ENCODE assay signal across 10 cellular contexts in genomic region chr19:1361601-1362384, GRCh38. TPM values are rescaled to one million over a fixed set of nuclear protein-coding genes. Genes with fewer than 3 reads are reported as not detected.
DNase-seq lines count a peak whose midpoint lies in the region; ATAC-seq and TF ChIP-seq lines count a peak whose summit lies in the region.
"Had no signal": no experiment of that assay in that cellular context is flagged by ENCODE, and none has a peak within 500 bp of the region (broad histone marks: within the 10 kb centered on the region; RNA-seq: fewer than 3 reads in every experiment).

No MANE protein-coding gene starts in this region.

- no peaks in the 10 kb centered on the region for H3K27me3 ChIP-seq in breast epithelium

- TF ChIP-seq POLR2A in breast epithelium (IDR thresholded peaks at IDR 0.05) = no peak

- H3K9me3 ChIP-seq in breast epithelium = no peaks in the 10 kb centered on the region

- H3K27me3 Mint-ChIP-seq in stimulated activated naive CD8-positive, alpha-beta T cell treated with anti-CD3 and anti-CD28 coated beads, Interleukin-15, Interleukin-2, amounts not matched to agents 100 ng/mL and 50 ng/mL, for 24 hours = no peaks in the 10 kb centered on the region
- no peaks in the 10 kb centered on the region for H3K27me3 Mint-ChIP-seq in activated T-helper 17 cell treated with anti-CD3 and anti-CD28 coated beads, Interleukin-2, amount 50 U/mL, for 72 hours

- H3K36me3 Mint-ChIP-seq in stimulated activated naive CD8-positive, alpha-beta T cell treated with anti-CD3 and anti-CD28 coated beads, Interleukin-15, Interleukin-2, amounts not matched to agents 100 ng/mL and 50 ng/mL, for 24 hours (ENCODE audit: low read depth) = peaks cover 67% of the 10 kb centered on the region
- peaks cover 84% of the 10 kb centered on the region for H3K36me3 Mint-ChIP-seq in activated T-helper 17 cell treated with anti-CD3 and anti-CD28 coated beads, Interleukin-2, amount 50 U/mL, for 72 hours (ENCODE audit: low read depth)

- DNase-seq in stimulated activated naive CD8-positive, alpha-beta T cell treated with anti-CD3 and anti-CD28 coated beads, Interleukin-15, Interleukin-2, amounts not matched to agents 100 U/mL and 50 U/mL, for 24 hours = no peak
- DNase-seq in breast epithelium (ENCODE audit: low spot score in 2 of 2) (no peak), kidney tubule cell (ENCODE audit: low spot score) (peak; percentile 89), NCI-H2029 (lab: John Stamatoyannopoulos, UW) (no peak)
- DNase-seq in stimulated activated CD4-positive, alpha-beta T cell treated with anti-CD3 and anti-CD28 coated beads, Interleukin-15, amount 100 ng/mL, for 24 hours = no peak
- DNase-seq: activated T-cell treated with anti-CD3 and anti-CD28 coated beads, Interleukin-2, amount 50 U/mL, for 4 hours had no signal

- peak overlapping the region; percentile 23 to 53 (median 41) for H3K4me3 ChIP-seq in breast epithelium

- no peaks in the 10 kb centered on the region for H3K9me3 Mint-ChIP-seq in stimulated activated naive CD8-positive, alpha-beta T cell treated with anti-CD3 and anti-CD28 coated beads, Interleukin-15, Interleukin-2, amounts not matched to agents 100 ng/mL and 50 ng/mL, for 24 hours
- no peaks in the 10 kb centered on the region for H3K9me3 Mint-ChIP-seq in activated T-helper 17 cell treated with anti-CD3 and anti-CD28 coated beads, Interleukin-2, amount 50 U/mL, for 72 hours
- H3K9me3 Mint-ChIP-seq: activated T-cell treated with anti-CD3 and anti-CD28 coated beads, Interleukin-2, amount 50 U/mL, for 4 hours had no signal

- H3K4me3 Mint-ChIP-seq in stimulated activated naive CD8-positive, alpha-beta T cell treated with anti-CD3 and anti-CD28 coated beads, Interleukin-15, Interleukin-2, amounts not matched to agents 100 ng/mL and 50 ng/mL, for 24 hours = peak overlapping the region; percentile 10
- no peak overlapping the region for H3K4me3 Mint-ChIP-seq in activated T-helper 17 cell treated with anti-CD3 and anti-CD28 coated beads, Interleukin-2, amount 50 U/mL, for 72 hours
- H3K4me3 Mint-ChIP-seq: activated T-cell treated with anti-CD3 and anti-CD28 coated beads, Interleukin-2, amount 50 U/mL, for 4 hours had no signal

- H3K27ac ChIP-seq in breast epithelium = peak overlapping the region; percentile 65 to 83

- no peak for TF ChIP-seq CTCF in breast epithelium (IDR thresholded peaks at IDR 0.05)

- no peak overlapping the region for H3K27ac Mint-ChIP-seq in stimulated activated naive CD8-positive, alpha-beta T cell treated with anti-CD3 and anti-CD28 coated beads, Interleukin-15, Interleukin-2, amounts not matched to agents 100 ng/mL and 50 ng/mL, for 24 hours
- H3K27ac Mint-ChIP-seq in activated T-helper 17 cell treated with anti-CD3 and anti-CD28 coated beads, Interleukin-2, amount 50 U/mL, for 72 hours = no peak overlapping the region

- peaks cover 8 to 10% of the 10 kb centered on the region in 2 donors for H3K4me1 ChIP-seq in breast epithelium

- intact Hi-C loops in breast epithelium (cut with DNase I; ENCODE audit: low total_unique reads) = no loop called here

- H3K4me1 Mint-ChIP-seq in stimulated activated naive CD8-positive, alpha-beta T cell treated with anti-CD3 and anti-CD28 coated beads, Interleukin-15, Interleukin-2, amounts not matched to agents 100 ng/mL and 50 ng/mL, for 24 hours (ENCODE audit: low read depth) = peaks cover 34% of the 10 kb centered on the region
- H3K4me1 Mint-ChIP-seq in activated T-helper 17 cell treated with anti-CD3 and anti-CD28 coated beads, Interleukin-2, amount 50 U/mL, for 72 hours = peaks cover 9% of the 10 kb centered on the region

- no peak for ATAC-seq in stimulated activated naive CD8-positive, alpha-beta T cell treated with anti-CD3 and anti-CD28 coated beads, Interleukin-15, Interleukin-2, amounts not matched to agents 100 U/mL and 50 U/mL, for 24 hours
- no peak for ATAC-seq in GM19467 (IDR thresholded peaks at IDR 0.05; ENCODE audit: unreplicated experiment)
- ATAC-seq in activated T-helper 17 cell treated with anti-CD3 and anti-CD28 coated beads, Interleukin-2, amount 50 U/mL, for 72 hours (replicated peaks) = no peak
- ATAC-seq: activated T-cell treated with anti-CD3 and anti-CD28 coated beads, Interleukin-2, amount 50 U/mL, for 4 hours; Panc1 had no signal

- H3K36me3 ChIP-seq in breast epithelium = no peaks in the 10 kb centered on the region

RNA-seq across cellular contexts. Expression of gene NDUFS7, which starts 21.9 kb away (rescaled TPM):
- 100 to 1,000 TPM in 1 of 3 donors, 10 to 100 TPM in 2; 67.5 to 122 (median 67.5) TPM for total RNA-seq in breast epithelium
- 10 to 100 TPM; 51.5 to 87.9 TPM for total RNA-seq in activated T-helper 17 cell treated with anti-CD3 and anti-CD28 coated beads, Interleukin-2, amount 50 U/mL, for 72 hours

RNA-seq across cellular contexts. Expression of gene GAMT, which starts 39.5 kb away (rescaled TPM):
- 10 to 100 TPM; 23.6 to 40.0 (median 30.3) TPM for total RNA-seq in breast epithelium
- total RNA-seq in activated T-helper 17 cell treated with anti-CD3 and anti-CD28 coated beads, Interleukin-2, amount 50 U/mL, for 72 hours = 10 to 100 TPM in 1 of 2 donors, 1 to 10 TPM in 1; 4.9 to 11.2 TPM

RNA-seq across cellular contexts. Expression of gene DAZAP1, which starts 45.6 kb away (rescaled TPM):
- total RNA-seq in breast epithelium = 10 to 100 TPM; 35.8 to 50.9 (median 48.8) TPM
- total RNA-seq in activated T-helper 17 cell treated with anti-CD3 and anti-CD28 coated beads, Interleukin-2, amount 50 U/mL, for 72 hours = 100 to 1,000 TPM; 161 to 271 TPM
